15 cellular contexts compared by ENCODE assay signal in genomic region chr7:95605275-95605674, GRCh38. TPM values are rescaled to one million over a fixed set of nuclear protein-coding genes. Genes with fewer than 3 reads are reported as not detected.
"Had no signal": no experiment of that assay in that cellular context is flagged by ENCODE, and none has a peak within 500 bp of the region (broad histone marks: within the 10 kb centered on the region; RNA-seq: fewer than 3 reads in every experiment).

No MANE protein-coding gene starts in this region.

- DNase-seq: activated T-cell treated with anti-CD3 and anti-CD28 coated beads, Interleukin-2, amount 50 U/mL, for 1 hour; head of caudate nucleus; occipital lobe; stimulated activated naive CD8-positive, alpha-beta T cell treated with anti-CD3 and anti-CD28 coated beads, Interleukin-15, amount 100 ng/mL, for 72 hours; T1000; tibial artery had no signal

- H3K27me3 ChIP-seq: gastroesophageal sphincter, tibial artery, vagina had no signal

- H3K9me3 ChIP-seq: gastroesophageal sphincter, tibial artery, vagina had no signal

- H3K36me3 ChIP-seq: gastroesophageal sphincter, tibial artery, vagina had no signal

- ATAC-seq: activated naive CD4-positive, alpha-beta T cell treated with anti-CD3 and anti-CD28 coated beads, Interleukin-2, amount 50 U/mL, for 72 hours; gastroesophageal sphincter; left lobe of liver; stimulated activated effector memory CD8-positive, alpha-beta T cell treated with anti-CD3 and anti-CD28 coated beads, Interleukin-12 subunit alpha, Interleukin-12 subunit beta, amount 100 ng/mL, for 72 hours; stimulated activated naive CD8-positive, alpha-beta T cell treated with anti-CD3 and anti-CD28 coated beads, Interleukin-15, amount 100 ng/mL, for 72 hours; WTC11 had no signal

- H3K4me3 ChIP-seq: coronary artery, gastroesophageal sphincter, tibial artery, vagina had no signal

- H3K27ac ChIP-seq: tibial artery had no signal

RNA-seq across cellular contexts. Expression of gene PDK4, which starts 9.0 kb away (rescaled TPM):
- total RNA-seq: activated naive CD4-positive, alpha-beta T cell treated with anti-CD3 and anti-CD28 coated beads, Interleukin-2, amount 50 U/mL, for 72 hours had no signal
- polyA plus RNA-seq: keratinocyte, neural cell had no signal
